21 cellular contexts compared by ENCODE assay signal in the genomic region with DNA sequence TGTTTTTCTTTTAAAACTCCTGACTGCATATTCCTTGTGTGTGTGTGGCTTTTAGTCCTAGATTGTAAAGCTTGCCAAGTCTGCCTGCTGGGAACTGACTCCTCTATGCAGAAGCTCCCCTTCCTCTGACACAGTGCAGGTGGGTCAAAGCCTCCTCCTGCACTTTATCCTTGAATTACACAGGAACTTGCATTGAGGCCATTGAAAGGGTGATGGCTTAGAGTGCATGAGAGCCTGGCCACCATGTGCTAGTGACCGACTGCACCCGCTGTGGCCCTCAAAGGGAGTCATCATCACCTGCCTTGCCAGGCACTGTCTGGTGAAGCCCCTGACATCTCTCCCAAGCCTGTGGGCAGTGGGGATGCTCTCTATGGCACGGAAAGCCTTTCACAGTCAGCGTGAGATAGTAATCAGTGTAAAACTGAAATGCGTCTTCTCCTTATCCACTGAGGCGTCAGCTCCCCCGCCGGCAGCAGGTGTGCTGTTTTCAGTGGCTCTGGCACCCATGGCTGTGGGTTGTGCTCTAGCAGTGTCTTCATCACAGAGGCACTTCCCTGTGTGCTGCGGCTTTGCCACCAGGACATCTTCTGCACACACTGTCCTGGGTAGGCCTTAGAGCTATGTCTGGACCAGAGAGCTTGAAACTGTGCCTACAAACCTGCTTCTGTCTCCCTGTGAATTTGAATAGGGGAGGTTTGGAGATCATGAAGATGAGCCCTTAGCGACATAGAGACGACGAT.
DNase-seq lines count a peak whose midpoint lies in the region; ATAC-seq and TF ChIP-seq lines count a peak whose summit lies in the region.
"Had no signal": no experiment of that assay in that cellular context is flagged by ENCODE, and none has a peak within 500 bp of the region (broad histone marks: within the 10 kb centered on the region; RNA-seq: fewer than 3 reads in every experiment).

No MANE protein-coding gene starts in this region.

- H3F3A ChIP-seq in GM23338 (replicated peaks; ENCODE audit: low read depth) (no peaks in the 10 kb centered on the region), neural progenitor cell (ENCODE audit: low read depth) (no peaks in the 10 kb centered on the region)

- H4K20me1 ChIP-seq in GM23338 (replicated peaks; ENCODE audit: insufficient read depth) (no peaks in the 10 kb centered on the region), neural progenitor cell (ENCODE audit: low read depth) (no peaks in the 10 kb centered on the region)

- no peak for TF ChIP-seq CTCF in GM23338 (conservative IDR thresholded peaks at IDR 0.05; ENCODE audit: low read depth in 2 of 2)
- TF ChIP-seq CTCF in endodermal cell (conservative IDR thresholded peaks at IDR 0.05): no peak
- TF ChIP-seq CTCF in neural progenitor cell (IDR thresholded peaks at IDR 0.05): no peak

- H3K9me3 ChIP-seq in SJSA1 (replicated peaks): no peaks in the 10 kb centered on the region
- H3K9me3 ChIP-seq in endodermal cell (ENCODE audit: control insufficient read depth, low read length): no peaks in the 10 kb centered on the region
- H3K9me3 ChIP-seq in neural progenitor cell (ENCODE audit: low read depth): no peaks in the 10 kb centered on the region
- H3K9me3 ChIP-seq: uterus had no signal

- DNase-seq in GM23338 (ENCODE audit: low spot score) (no peak), SJSA1 (ENCODE audit: low read depth in 1 of 2, low spot score in 2 of 2) (peak in 1 of 2 experiments; percentile 35), endodermal cell (peak; percentile 13), neural progenitor cell (ENCODE audit: low spot score) (no peak), OCI-M2 (lab: John Stamatoyannopoulos, UW; ENCODE audit: unreplicated experiment) (no peak), NCI-H1092 treated with DMSO at 0.1 percent for 48 hours (lab: John Stamatoyannopoulos, UW) (no peak)
- no peak for DNase-seq in stimulated activated naive CD8-positive, alpha-beta T cell treated with anti-CD3 and anti-CD28 coated beads, Interleukin-15, Interleukin-2, amounts not matched to agents 100 U/mL and 50 U/mL, for 24 hours
- DNase-seq: activated CD4-positive, alpha-beta T cell treated with anti-CD3 and anti-CD28 coated beads for 36 hours; anterior cingulate cortex; DMS79; NCI-H1930; NCI-H510A; nucleus accumbens; SHP77 treated with DMSO at 0.1 percent for 48 hours; stimulated activated CD4-positive, alpha-beta T cell treated with anti-CD3 and anti-CD28 coated beads, Interleukin-1b, Interleukin-23, amount 100 ng/mL, for 48 hours; T1000; uterus had no signal

- H3K27ac Mint-ChIP-seq in GM23338 (no peak overlapping the region), endodermal cell (no peak overlapping the region), neural progenitor cell (peak overlapping the region; percentile 38)
- H3K27ac Mint-ChIP-seq: activated CD4-positive, alpha-beta T cell treated with anti-CD3 and anti-CD28 coated beads for 36 hours; CD8-positive, alpha-beta T cell had no signal

- H3K27me3 Mint-ChIP-seq in GM23338 (ENCODE audit: insufficient read depth, low read depth, poor library complexity) (peaks cover 7% of the 10 kb centered on the region), endodermal cell (ENCODE audit: insufficient read depth) (peaks cover 3% of the 10 kb centered on the region), neural progenitor cell (ENCODE audit: insufficient read depth, low read depth) (peaks cover 4% of the 10 kb centered on the region)
- H3K27me3 Mint-ChIP-seq: activated CD4-positive, alpha-beta T cell treated with anti-CD3 and anti-CD28 coated beads for 36 hours had no signal

- H3K4me3 ChIP-seq in GM23338 (no peak overlapping the region), SJSA1 (no peak overlapping the region), endodermal cell (ENCODE audit: low read length) (no peak overlapping the region), neural progenitor cell (no peak overlapping the region)
- H3K4me3 ChIP-seq: uterus had no signal

- H3K9ac ChIP-seq in endodermal cell (ENCODE audit: extremely low read depth, low read length, poor library complexity, severe bottlenecking) (peak overlapping the region; percentile 6), neural progenitor cell (no peak overlapping the region)

- H2AFZ ChIP-seq in GM23338 (peak overlapping the region; percentile 18; the same call in 1 of the 2 replicates), neural progenitor cell (replicated peaks) (no peak overlapping the region)

- no peaks in the 10 kb centered on the region for H3K4me1 Mint-ChIP-seq in GM23338
- no peaks in the 10 kb centered on the region for H3K4me1 Mint-ChIP-seq in endodermal cell
- H3K4me1 Mint-ChIP-seq in neural progenitor cell: peaks cover 8% of the 10 kb centered on the region
- H3K4me1 Mint-ChIP-seq: activated CD4-positive, alpha-beta T cell treated with anti-CD3 and anti-CD28 coated beads for 36 hours had no signal

- H3K4me3 Mint-ChIP-seq in GM23338 (no peak overlapping the region), endodermal cell (no peak overlapping the region), neural progenitor cell (no peak overlapping the region)
- H3K4me3 Mint-ChIP-seq: activated CD4-positive, alpha-beta T cell treated with anti-CD3 and anti-CD28 coated beads for 36 hours; CD8-positive, alpha-beta T cell had no signal

- ATAC-seq in GM23338: no peak
- no peak for ATAC-seq in stimulated activated naive CD8-positive, alpha-beta T cell treated with anti-CD3 and anti-CD28 coated beads, Interleukin-15, Interleukin-2, amounts not matched to agents 100 U/mL and 50 U/mL, for 24 hours
- ATAC-seq in GM19463 (IDR thresholded peaks at IDR 0.05; ENCODE audit: unreplicated experiment): no peak
- ATAC-seq: activated CD4-positive, alpha-beta T cell treated with anti-CD3 and anti-CD28 coated beads for 36 hours; CD8-positive, alpha-beta T cell; HepG2; sciatic nerve had no signal

- 92 to 93% methylated on average over 9 to 12 of the region's 12 CpGs for WGBS in endodermal cell (ENCODE audit: insufficient coverage in 1 of 2, insufficient read length in 1 of 2), 2 experiments

- no peaks in the 10 kb centered on the region for H3K9me2 ChIP-seq in GM23338 (ENCODE audit: insufficient read depth)

- no peaks in the 10 kb centered on the region for H3K27me3 ChIP-seq in GM23338 (ENCODE audit: insufficient read depth)
- no peaks in the 10 kb centered on the region for H3K27me3 ChIP-seq in SJSA1 (replicated peaks)
- H3K27me3 ChIP-seq in endodermal cell (ENCODE audit: control insufficient read depth, insufficient read depth, low read length, poor library complexity, severe bottlenecking): no peaks in the 10 kb centered on the region
- H3K27me3 ChIP-seq in neural progenitor cell: no peaks in the 10 kb centered on the region
- H3K27me3 ChIP-seq: uterus had no signal

- H3K36me3 Mint-ChIP-seq in GM23338 (ENCODE audit: low read depth) (peaks cover 12% of the 10 kb centered on the region), endodermal cell (ENCODE audit: low read depth) (no peaks in the 10 kb centered on the region), neural progenitor cell (no peaks in the 10 kb centered on the region)
- H3K36me3 Mint-ChIP-seq: CD8-positive, alpha-beta T cell had no signal

- H3K9me3 Mint-ChIP-seq in GM23338 (peaks cover 17% of the 10 kb centered on the region), endodermal cell (peaks cover 16% of the 10 kb centered on the region), neural progenitor cell (peaks cover 3% of the 10 kb centered on the region)
- H3K9me3 Mint-ChIP-seq: CD8-positive, alpha-beta T cell had no signal

- H3K79me2 ChIP-seq in GM23338 (replicated peaks; ENCODE audit: insufficient read depth): no peaks in the 10 kb centered on the region
- no peaks in the 10 kb centered on the region for H3K79me2 ChIP-seq in neural progenitor cell (ENCODE audit: low read depth)

- H3K27ac ChIP-seq in GM23338 (ENCODE audit: low read depth) (no peak overlapping the region), SJSA1 (peak overlapping the region; percentile 99; the same call in 1 of the 2 replicates), endodermal cell (ENCODE audit: low read depth, low read length) (no peak overlapping the region), neural progenitor cell (no peak overlapping the region)
- H3K27ac ChIP-seq: uterus had no signal

- H3K4me1 ChIP-seq in GM23338 (ENCODE audit: insufficient read depth): no peaks in the 10 kb centered on the region
- H3K4me1 ChIP-seq in SJSA1 (replicated peaks): peaks cover 63% of the 10 kb centered on the region
- H3K4me1 ChIP-seq in endodermal cell (ENCODE audit: control insufficient read depth, insufficient read depth, low read length): no peaks in the 10 kb centered on the region
- H3K4me1 ChIP-seq in neural progenitor cell: no peaks in the 10 kb centered on the region
- H3K4me1 ChIP-seq: uterus had no signal

- H3K4me2 ChIP-seq in GM23338: no peak overlapping the region
- H3K4me2 ChIP-seq in neural progenitor cell: no peak overlapping the region

- H3K36me3 ChIP-seq in GM23338 (ENCODE audit: insufficient read depth): no peaks in the 10 kb centered on the region
- H3K36me3 ChIP-seq in SJSA1: peaks cover 29% of the 10 kb centered on the region
- no peaks in the 10 kb centered on the region for H3K36me3 ChIP-seq in endodermal cell (ENCODE audit: control insufficient read depth, insufficient read depth, low read length)
- H3K36me3 ChIP-seq in neural progenitor cell: no peaks in the 10 kb centered on the region
- H3K36me3 ChIP-seq: uterus had no signal

TF ChIP-seq in GM23338, 12 proteins besides CTCF, POLR2A, EP300 and RAD21:
- no peak for TF ChIP-seq NANOG (IDR thresholded peaks at IDR 0.05; ENCODE audit: borderline replicate concordance)
